In genomic region chr16:89936981-89937380, GRCh38 we compare ENCODE assay signal across 27 cellular contexts.
"Had no signal": no experiment of that assay in that cellular context is flagged by ENCODE, and none has a peak within 500 bp of the region (broad histone marks: within the 10 kb centered on the region; RNA-seq: fewer than 3 reads in every experiment).

No MANE protein-coding gene starts in this region.

- H3K36me3 Mint-ChIP-seq: natural killer cell; stimulated activated effector memory CD8-positive, alpha-beta T cell treated with anti-CD3 and anti-CD28 coated beads, Interleukin-12 subunit alpha, Interleukin-12 subunit beta, amount 100 ng/mL, for 72 hours; stimulated activated naive B cell treated with anti-CD40 and anti-IgM and Interleukin-4, amounts not matched to agents 10 μg/mL and 1 μg/mL and 100 μg/mL, for 72 hours had no signal

- H3K27ac Mint-ChIP-seq: natural killer cell; nephron; stimulated activated effector memory CD8-positive, alpha-beta T cell treated with anti-CD3 and anti-CD28 coated beads, Interleukin-12 subunit alpha, Interleukin-12 subunit beta, amount 100 ng/mL, for 72 hours; stimulated activated naive B cell treated with anti-CD40 and anti-IgM and Interleukin-4, amounts not matched to agents 10 μg/mL and 1 μg/mL and 100 μg/mL, for 72 hours; stimulated activated naive CD8-positive, alpha-beta T cell treated with anti-CD3 and anti-CD28 coated beads, Interleukin-15, Interleukin-2, amounts not matched to agents 100 ng/mL and 50 ng/mL, for 24 hours had no signal

- H3K4me1 ChIP-seq: parathyroid adenoma, psoas muscle, right lobe of liver, sigmoid colon, stomach, thyroid gland, tibial nerve, upper lobe of left lung, vagina had no signal

- ATAC-seq: natural killer cell; psoas muscle; right lobe of liver; stimulated activated naive B cell treated with anti-CD40 and anti-IgM and Interleukin-4, amounts not matched to agents 10 μg/mL and 1 μg/mL and 100 μg/mL, for 72 hours had no signal

- H3K4me3 ChIP-seq: ovary, psoas muscle, right lobe of liver, sigmoid colon, stomach, thoracic aorta, thyroid gland, tibial nerve, upper lobe of left lung, vagina had no signal

- H3K27me3 Mint-ChIP-seq: progenitor cell of endocrine pancreas had no signal

- H3K27me3 ChIP-seq: ovary, right lobe of liver, sigmoid colon, thyroid gland, tibial nerve, upper lobe of left lung, vagina had no signal

- H3K9me3 ChIP-seq: neutrophil, ovary, psoas muscle, right lobe of liver, sigmoid colon, stomach, thoracic aorta, thyroid gland, tibial nerve, upper lobe of left lung, vagina had no signal

- H3K36me3 ChIP-seq: neutrophil, ovary, right lobe of liver, sigmoid colon, thoracic aorta, thyroid gland, upper lobe of left lung, vagina had no signal

- H3K27ac ChIP-seq: neutrophil, ovary, parathyroid adenoma, psoas muscle, right lobe of liver, sigmoid colon, stomach, thoracic aorta, thyroid gland, tibial nerve, upper lobe of left lung, vagina had no signal

- H2AFZ ChIP-seq: parathyroid adenoma had no signal

- H3K4me3 Mint-ChIP-seq: natural killer cell; nephron; stimulated activated effector memory CD8-positive, alpha-beta T cell treated with anti-CD3 and anti-CD28 coated beads, Interleukin-12 subunit alpha, Interleukin-12 subunit beta, amount 100 ng/mL, for 72 hours; stimulated activated naive B cell treated with anti-CD40 and anti-IgM and Interleukin-4, amounts not matched to agents 10 μg/mL and 1 μg/mL and 100 μg/mL, for 72 hours; stimulated activated naive CD8-positive, alpha-beta T cell treated with anti-CD3 and anti-CD28 coated beads, Interleukin-15, Interleukin-2, amounts not matched to agents 100 ng/mL and 50 ng/mL, for 24 hours had no signal

- DNase-seq: natural killer cell; nucleus accumbens; ovary; posterior cingulate gyrus; psoas muscle; right lobe of liver; sigmoid colon; small intestine; stimulated activated CD4-positive, alpha-beta T cell treated with anti-CD3 and anti-CD28 coated beads, Interleukin-15, amount 100 ng/mL, for 24 hours; stimulated activated CD4-positive, alpha-beta T cell treated with anti-CD3 and anti-CD28 coated beads, Interleukin-2, amount 100 ng/mL, for 24 hours; stimulated activated CD4-positive, alpha-beta T cell treated with anti-CD3 and anti-CD28 coated beads, Interleukin-2, amount 100 ng/mL, for 48 hours; stimulated activated CD4-positive, alpha-beta T cell treated with anti-CD3 and anti-CD28 coated beads, Interleukin-4, amount 100 ng/mL, for 24 hours; stimulated activated naive B cell treated with anti-CD40 and anti-IgM and Interleukin-4, amounts not matched to agents 10 μg/mL and 1 μg/mL and 100 μg/mL, for 72 hours; stimulated activated naive CD4-positive, alpha-beta T cell treated with Interleukin-2 at 50 U/mL for 16 hours; stomach; thyroid gland; trophoblast cell had no signal

- H3K4me1 Mint-ChIP-seq: natural killer cell; nephron; stimulated activated effector memory CD8-positive, alpha-beta T cell treated with anti-CD3 and anti-CD28 coated beads, Interleukin-12 subunit alpha, Interleukin-12 subunit beta, amount 100 ng/mL, for 72 hours had no signal

- H3K9me3 Mint-ChIP-seq: natural killer cell; nephron; stimulated activated effector memory CD8-positive, alpha-beta T cell treated with anti-CD3 and anti-CD28 coated beads, Interleukin-12 subunit alpha, Interleukin-12 subunit beta, amount 100 ng/mL, for 72 hours; stimulated activated naive B cell treated with anti-CD40 and anti-IgM and Interleukin-4, amounts not matched to agents 10 μg/mL and 1 μg/mL and 100 μg/mL, for 72 hours; stimulated activated naive CD8-positive, alpha-beta T cell treated with anti-CD3 and anti-CD28 coated beads, Interleukin-15, Interleukin-2, amounts not matched to agents 100 ng/mL and 50 ng/mL, for 24 hours had no signal

- H3K79me2 ChIP-seq: parathyroid adenoma had no signal

- H3K9ac ChIP-seq: parathyroid adenoma had no signal
